In genomic region chrX:3191186-3191585, GRCh38 we compare ENCODE assay signal across 14 cellular contexts.
"Had no signal": no experiment of that assay in that cellular context is flagged by ENCODE, and none has a peak within 500 bp of the region (broad histone marks: within the 10 kb centered on the region; RNA-seq: fewer than 3 reads in every experiment).

No MANE protein-coding gene starts in this region.

- H3K9me3 ChIP-seq: ascending aorta, breast epithelium, neutrophil, testis, upper lobe of left lung had no signal

- H3K36me3 ChIP-seq: ascending aorta, breast epithelium, neutrophil, spleen, upper lobe of left lung had no signal

- DNase-seq: activated CD4-positive, CD25-positive, alpha-beta regulatory T cell treated with anti-CD3 and anti-CD28 coated beads, Interleukin-2, amount 50 U/mL, for 72 hours; activated CD8-positive, alpha-beta memory T cell treated with anti-CD3 and anti-CD28 coated beads for 24 hours; activated gamma-delta T cell; cerebellar nuclear complex; hypothalamus; spleen; stimulated activated CD4-positive, alpha-beta T cell treated with anti-CD3 and anti-CD28 coated beads, Interleukin-4, amount 100 ng/mL, for 4 hours; testis; upper lobe of left lung had no signal

- H3K4me3 ChIP-seq: ascending aorta, breast epithelium, lung, spleen, testis, upper lobe of left lung had no signal

- H3K27ac ChIP-seq: ascending aorta, breast epithelium, neutrophil, parathyroid adenoma, spleen, testis, upper lobe of left lung had no signal

- H3K27me3 ChIP-seq: ascending aorta, breast epithelium, neutrophil, spleen, testis, upper lobe of left lung had no signal

- H3K4me1 ChIP-seq: ascending aorta, breast epithelium, parathyroid adenoma, spleen, testis, upper lobe of left lung had no signal
